Comparison of ENCODE assay signal across 14 cellular contexts in the genomic region with DNA sequence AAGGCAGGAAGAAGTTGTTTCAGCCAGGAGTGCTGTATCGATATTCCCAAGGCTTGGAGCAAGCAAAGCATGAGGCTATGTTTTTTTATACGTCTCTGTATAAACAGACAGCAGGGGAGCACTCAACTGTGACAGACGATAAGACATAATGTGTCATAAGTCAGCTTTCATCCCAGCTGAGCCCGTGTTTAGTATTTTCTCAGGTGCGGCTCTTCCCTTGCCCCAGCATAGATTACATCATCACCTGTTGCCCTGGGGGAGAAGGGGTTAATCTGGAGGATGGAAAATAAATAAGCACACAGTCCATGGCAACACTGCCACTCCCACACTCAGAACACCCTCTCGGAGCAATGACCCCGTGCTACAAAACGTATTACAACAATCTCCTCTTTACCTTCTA. TPM values are rescaled to one million over a fixed set of nuclear protein-coding genes. Genes with fewer than 3 reads are reported as not detected.
A peak's percentile ranks its signal among the peaks of the same experiment; 100 is the strongest.
DNase-seq lines count a peak whose midpoint lies in the region; ATAC-seq and TF ChIP-seq lines count a peak whose summit lies in the region.
"Had no signal": no experiment of that assay in that cellular context is flagged by ENCODE, and none has a peak within 500 bp of the region (broad histone marks: within the 10 kb centered on the region; RNA-seq: fewer than 3 reads in every experiment).

No MANE protein-coding gene starts in this region.

- ATAC-seq in left colon (peak; percentile 92), HG02973 (IDR thresholded peaks at IDR 0.05; ENCODE audit: unreplicated experiment) (no peak), HG03469 (IDR thresholded peaks at IDR 0.05; ENCODE audit: unreplicated experiment) (no peak), GM19351 (IDR thresholded peaks at IDR 0.05; ENCODE audit: unreplicated experiment) (no peak)
- ATAC-seq: body of pancreas; CD8-positive, alpha-beta T cell; stimulated activated effector memory CD8-positive, alpha-beta T cell treated with anti-CD3 and anti-CD28 coated beads, Interleukin-12 subunit alpha, Interleukin-12 subunit beta, amount 100 ng/mL, for 72 hours had no signal

- no peaks in the 10 kb centered on the region for H3K4me1 ChIP-seq in sigmoid colon
- H3K4me1 ChIP-seq: body of pancreas had no signal

- intact Hi-C loops in left colon (cut with DNase I, micrococcal nuclease), result no loop called here
- intact Hi-C loops in sigmoid colon (cut with DNase I), result no loop called here

- no peaks in the 10 kb centered on the region for H3K9me3 ChIP-seq in sigmoid colon
- H3K9me3 ChIP-seq: body of pancreas, upper lobe of left lung had no signal

- H3K27ac ChIP-seq in sigmoid colon, result no peak overlapping the region
- H3K27ac ChIP-seq: body of pancreas, upper lobe of left lung had no signal

- 12 to 42% methylated on average over 8 of the region's 8 CpGs for WGBS in sigmoid colon, 2 donors

- no peaks in the 10 kb centered on the region for H3K36me3 ChIP-seq in sigmoid colon
- H3K36me3 ChIP-seq: upper lobe of left lung had no signal

- H3K4me3 ChIP-seq in sigmoid colon, result no peak overlapping the region
- H3K4me3 ChIP-seq: body of pancreas, upper lobe of left lung had no signal

- no peaks in the 10 kb centered on the region for H3K27me3 ChIP-seq in sigmoid colon
- H3K27me3 ChIP-seq: body of pancreas, upper lobe of left lung had no signal

- DNase-seq in SHP77 (lab: John Stamatoyannopoulos, UW) (peak; percentile 9 to 30), SHP77 treated with DMSO at 0.1 percent for 48 hours (lab: John Stamatoyannopoulos, UW) (no peak), NCI-H748 treated with DMSO at 0.1 percent for 48 hours (lab: John Stamatoyannopoulos, UW) (peak; percentile 27), left colon (no peak), sigmoid colon (no peak)
- DNase-seq: CD8-positive, alpha-beta T cell; mammary epithelial cell; NCI-H1092 had no signal

- no peak for TF ChIP-seq CTCF in sigmoid colon (IDR thresholded peaks at IDR 0.05)

- no peak for TF ChIP-seq EP300 in sigmoid colon (IDR thresholded peaks at IDR 0.05)

- TF ChIP-seq POLR2A in sigmoid colon (IDR thresholded peaks at IDR 0.05), result no peak

RNA-seq across cellular contexts. Expression of gene KCNK5, which starts 22.1 kb away (rescaled TPM):
- total RNA-seq in left colon (10 to 100 TPM; 44.8 to 52.9 TPM), sigmoid colon (1 to 10 TPM; 3.0 to 7.5 (median 4.9) TPM)
- 10 to 100 TPM in 1 of 3 donors, 1 to 10 TPM in 2; 8.4 to 26.9 (median 8.6) TPM for polyA plus RNA-seq in sigmoid colon

Comparison
In these comparisons a context has a peak if more than half of its experiments do, and no peak if none do; other contexts are left out.
1. DNase-seq: peak in SHP77 (2 of 2) and NCI-H748 treated with DMSO at 0.1 percent for 48 hours (single experiment); none in SHP77 treated with DMSO at 0.1 percent for 48 hours (single experiment), left colon (0 of 2) and sigmoid colon (single experiment).
2. RNA of gene KCNK5, which starts 22.1 kb away (total RNA-seq): 44.8 to 52.9 TPM in left colon; 3.0 to 7.5 TPM in sigmoid colon; every median in the first group is over 4 times any median in the second.